9 cellular contexts compared by ENCODE assay signal in the genomic region with DNA sequence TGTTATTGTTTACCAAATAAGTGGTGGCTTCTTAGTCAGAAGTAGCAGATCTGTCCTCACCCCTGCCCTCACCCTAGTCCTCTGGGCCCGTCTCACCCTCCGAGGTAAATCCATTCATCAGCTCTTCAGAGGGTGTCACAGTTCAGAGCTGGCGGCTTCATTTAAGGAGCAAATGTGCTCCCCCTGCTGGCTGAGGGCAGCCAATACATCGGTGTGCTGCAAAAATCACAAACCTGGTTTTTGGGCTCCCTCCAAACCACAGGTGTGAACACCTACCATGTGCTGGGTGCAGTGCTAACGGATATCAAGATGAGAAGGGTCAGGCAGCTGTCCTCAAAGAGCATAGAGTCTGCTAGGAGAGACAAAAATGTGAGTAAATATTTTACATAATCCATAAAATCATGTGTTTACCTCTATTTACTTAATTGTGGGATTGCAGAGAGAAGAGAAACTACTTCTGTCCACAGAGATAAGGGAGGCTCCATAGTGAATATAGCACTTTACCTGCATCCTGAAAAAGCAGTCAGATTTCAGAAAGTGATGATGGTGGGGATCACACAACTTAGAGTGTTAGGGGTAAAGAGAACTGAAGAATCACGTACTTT. TPM values are rescaled to one million over a fixed set of nuclear protein-coding genes. Genes with fewer than 3 reads are reported as not detected.
DNase-seq lines count a peak whose midpoint lies in the region; TF ChIP-seq lines count a peak whose summit lies in the region.
"Had no signal": no experiment of that assay in that cellular context is flagged by ENCODE, and none has a peak within 500 bp of the region (broad histone marks: within the 10 kb centered on the region; RNA-seq: fewer than 3 reads in every experiment).

No MANE protein-coding gene starts in this region.

- no peak overlapping the region for H3K27ac ChIP-seq in Peyer's patch
- H3K27ac ChIP-seq in osteoblast (ENCODE audit: low read depth, low read length): no peak overlapping the region
- no peak overlapping the region for H3K27ac ChIP-seq in tibial artery
- H3K27ac ChIP-seq: BLaER1 had no signal

- H3K4me3 ChIP-seq in Peyer's patch: no peak overlapping the region
- no peak overlapping the region for H3K4me3 ChIP-seq in osteoblast (ENCODE audit: insufficient read depth, low read length)
- no peak overlapping the region for H3K4me3 ChIP-seq in tibial artery
- H3K4me3 ChIP-seq: BLaER1 had no signal

- intact Hi-C loops in tibial artery (cut with DNase I; ENCODE audit: low total_unique reads): loop anchor here (10.0 kb wide), 1 partner anchor 251 kb away; no protein-coding TSS in a partner anchor

- H4K20me1 ChIP-seq in osteoblast (ENCODE audit: insufficient read depth, low read length): no peaks in the 10 kb centered on the region
- H4K20me1 ChIP-seq: BLaER1 had no signal

- no peak overlapping the region for H3K4me2 ChIP-seq in osteoblast (ENCODE audit: insufficient read depth, low read length)
- H3K4me2 ChIP-seq: BLaER1 had no signal

- no peaks in the 10 kb centered on the region for H3K4me1 ChIP-seq in Peyer's patch
- H3K4me1 ChIP-seq in osteoblast (ENCODE audit: insufficient read depth, low read length): no peaks in the 10 kb centered on the region
- no peaks in the 10 kb centered on the region for H3K4me1 ChIP-seq in tibial artery

- TF ChIP-seq POLR2A in Peyer's patch (IDR thresholded peaks at IDR 0.05): no peak

- no peaks in the 10 kb centered on the region for H3K79me2 ChIP-seq in osteoblast (ENCODE audit: insufficient read depth, low read length)

- H3K36me3 ChIP-seq in Peyer's patch: no peaks in the 10 kb centered on the region
- no peaks in the 10 kb centered on the region for H3K36me3 ChIP-seq in osteoblast (ENCODE audit: insufficient read depth, low read length)
- H3K36me3 ChIP-seq in tibial artery: no peaks in the 10 kb centered on the region
- H3K36me3 ChIP-seq: BLaER1 had no signal

- H3K27me3 ChIP-seq in Peyer's patch (no peaks in the 10 kb centered on the region), osteoblast (ENCODE audit: insufficient read depth, low read length) (peaks cover 28% of the 10 kb centered on the region), tibial artery (peaks cover 0 to 41% of the 10 kb centered on the region in 2 donors)
- H3K27me3 ChIP-seq: BLaER1 had no signal

- H3K9me3 ChIP-seq in Peyer's patch: no peaks in the 10 kb centered on the region
- no peaks in the 10 kb centered on the region for H3K9me3 ChIP-seq in osteoblast (ENCODE audit: low read depth, low read length)
- H3K9me3 ChIP-seq in tibial artery: no peaks in the 10 kb centered on the region
- H3K9me3 ChIP-seq: BLaER1 had no signal

- peak; percentile 32 to 82 (median 64) for TF ChIP-seq CTCF in Peyer's patch (IDR thresholded peaks at IDR 0.05)
- peak; percentile 93 for TF ChIP-seq CTCF in osteoblast (IDR thresholded peaks at IDR 0.05; ENCODE audit: extremely low read depth, low read depth, low read length)
- peak; percentile 70 to 84 for TF ChIP-seq CTCF in tibial artery (IDR thresholded peaks at IDR 0.05)

- no peak overlapping the region for H2AFZ ChIP-seq in osteoblast (ENCODE audit: low read length)

- peak; percentile 61 to 67 for DNase-seq in NCI-H2081 (lab: John Stamatoyannopoulos, UW)
- DNase-seq in NCI-H2081 treated with DMSO at 0.1 percent for 48 hours (lab: John Stamatoyannopoulos, UW): no peak
- peak; percentile 64 for DNase-seq in HuH-7.5 (ENCODE audit: low spot score)
- DNase-seq in Peyer's patch: peak; percentile 34 to 72 (median 55)
- DNase-seq in activated T-helper 1 cell treated with Interleukin-2 at 50 U/mL for 16 hours (ENCODE audit: low read depth): peak; percentile 28
- peak; percentile 35 for DNase-seq in fibroblast of the conjunctiva (ENCODE audit: low read depth)
- DNase-seq in osteoblast (ENCODE audit: insufficient read length, low spot score, missing footprints): no peak
- DNase-seq in tibial artery: no peak

RNA-seq across cellular contexts. Expression of a gene that starts 15.5 kb away (rescaled TPM):
- under 1 TPM in 1 of 4 donors, not detected in 3; 0.53 TPM for total RNA-seq in Peyer's patch
- not detected in 2 replicates for total RNA-seq in osteoblast

Comparison
In these comparisons a context has a peak if more than half of its experiments do, and no peak if none do; other contexts are left out.
1. DNase-seq: peak in NCI-H2081 (2 of 2), HuH-7.5 (single experiment), Peyer's patch (3 of 3), activated T-helper 1 cell treated with Interleukin-2 at 50 U/mL for 16 hours (single experiment) and fibroblast of the conjunctiva (single experiment); none in NCI-H2081 treated with DMSO at 0.1 percent for 48 hours (single experiment), osteoblast (single experiment) and tibial artery (0 of 2).
2. Peak in every context shown above with its lines, with median percentiles within 50 percentile points of each other: CTCF ChIP-seq.